Comparison of ENCODE assay signal across 8 cellular contexts in the genomic region with DNA sequence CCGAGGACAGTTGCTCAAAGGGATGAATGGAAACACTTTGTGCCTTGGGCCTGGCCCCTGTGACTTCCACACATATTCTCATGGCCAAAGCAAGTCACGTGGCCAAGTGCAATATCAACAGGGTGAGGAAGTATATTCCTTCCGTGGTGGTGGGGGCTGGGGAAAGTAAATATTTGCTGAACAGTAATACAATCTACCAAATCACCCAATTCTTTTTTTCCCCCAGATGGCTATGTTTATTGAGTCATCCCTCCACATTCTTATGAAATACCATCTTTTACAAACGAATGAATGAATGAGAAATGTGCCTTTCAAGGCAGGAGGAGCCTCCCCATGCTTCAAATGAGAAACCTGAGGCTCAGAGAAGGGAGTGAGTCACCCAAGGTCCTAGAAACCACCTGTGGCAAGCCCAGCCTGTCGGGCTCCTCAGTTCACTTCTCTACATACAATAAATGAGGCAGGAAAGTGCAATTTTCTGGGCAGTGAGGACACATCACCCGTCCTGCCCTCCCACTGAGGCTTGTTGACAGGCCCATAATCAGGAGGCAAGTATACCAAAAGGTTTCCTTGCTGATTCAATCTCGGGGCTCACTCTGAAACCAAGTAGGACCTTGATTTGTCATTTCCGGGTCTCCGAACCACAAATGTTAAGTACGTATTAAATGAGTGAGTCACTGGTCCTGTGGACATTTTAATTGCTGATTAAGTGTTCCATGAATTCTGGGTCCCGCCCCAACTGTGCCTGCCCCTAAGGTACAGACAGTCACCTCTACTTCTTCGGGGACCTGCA. TPM values are rescaled to one million over a fixed set of nuclear protein-coding genes. Genes with fewer than 3 reads are reported as not detected.
DNase-seq lines count a peak whose midpoint lies in the region; ATAC-seq and TF ChIP-seq lines count a peak whose summit lies in the region.

No MANE protein-coding gene starts in this region.

- no peaks in the 10 kb centered on the region for H3K36me3 ChIP-seq in GM23338 (ENCODE audit: insufficient read depth)

- no peaks in the 10 kb centered on the region for H3K79me2 ChIP-seq in GM23338 (replicated peaks; ENCODE audit: insufficient read depth)

- DNase-seq in GM23338 (ENCODE audit: low spot score) (peak; percentile 29), NCI-H510A treated with DMSO at 0.1 percent for 48 hours (lab: John Stamatoyannopoulos, UW) (peak; percentile 78), naive B cell (no peak), NAMALWA (ENCODE audit: low spot score) (no peak)
- DNase-seq in activated CD4-positive, alpha-beta T cell treated with anti-CD3 and anti-CD28 coated beads, Interleukin-2, amount 50 U/mL, for 4 hours = peak; percentile 68 to 70
- peak; percentile 58 to 64 (median 58) for DNase-seq in effector memory CD8-positive, alpha-beta T cell
- DNase-seq in stimulated activated naive B cell treated with anti-CD40 and anti-IgM and Interleukin-4, amounts not matched to agents 10 μg/mL and 1 μg/mL and 100 μg/mL, for 72 hours = no peak

- peak overlapping the region; percentile 63; the same call in 1 of the 2 replicates for H2AFZ ChIP-seq in GM23338

- H3K4me2 ChIP-seq in GM23338 = peak overlapping the region; percentile 20; the same call in 1 of the 2 replicates

- 0 out of 2 replicates have a peak, but pooled peaks cover 6% of the 10 kb centered on the region for H3K9me2 ChIP-seq in GM23338 (ENCODE audit: insufficient read depth)

- peaks cover 12% of the 10 kb centered on the region for H3K4me1 Mint-ChIP-seq in GM23338
- peaks cover 10 to 21% of the 10 kb centered on the region in 2 donors for H3K4me1 Mint-ChIP-seq in effector memory CD8-positive, alpha-beta T cell (ENCODE audit: low read depth in 2 of 2)
- peaks cover 20 to 27% (median 20%) of the 10 kb centered on the region in 3 donors for H3K4me1 Mint-ChIP-seq in naive B cell
- peaks cover 25 to 43% of the 10 kb centered on the region in 2 donors for H3K4me1 Mint-ChIP-seq in stimulated activated naive B cell treated with anti-CD40 and anti-IgM and Interleukin-4, amounts not matched to agents 10 μg/mL and 1 μg/mL and 100 μg/mL, for 72 hours

- H4K20me1 ChIP-seq in GM23338 (replicated peaks; ENCODE audit: insufficient read depth) = no peaks in the 10 kb centered on the region

- 0 out of 2 replicates have a peak, but pooled peaks cover 5% of the 10 kb centered on the region for H3K4me1 ChIP-seq in GM23338 (ENCODE audit: insufficient read depth)

- ATAC-seq in GM23338 = no peak
- ATAC-seq in effector memory CD8-positive, alpha-beta T cell (replicated peaks) = peak; percentile 94
- peak; percentile 68 to 72 for ATAC-seq in naive B cell (ENCODE audit: low read depth in 2 of 2)
- peak; percentile 80 to 89 for ATAC-seq in stimulated activated naive B cell treated with anti-CD40 and anti-IgM and Interleukin-4, amounts not matched to agents 10 μg/mL and 1 μg/mL and 100 μg/mL, for 72 hours (replicated peaks)
- no peak for ATAC-seq in GM21529 (IDR thresholded peaks at IDR 0.05; ENCODE audit: unreplicated experiment)

- peaks cover 8% of the 10 kb centered on the region for H3K36me3 Mint-ChIP-seq in GM23338 (ENCODE audit: low read depth)
- peaks cover 4% of the 10 kb centered on the region for H3K36me3 Mint-ChIP-seq in effector memory CD8-positive, alpha-beta T cell (ENCODE audit: insufficient read depth)
- H3K36me3 Mint-ChIP-seq in naive B cell = no peaks in the 10 kb centered on the region
- H3K36me3 Mint-ChIP-seq in stimulated activated naive B cell treated with anti-CD40 and anti-IgM and Interleukin-4, amounts not matched to agents 10 μg/mL and 1 μg/mL and 100 μg/mL, for 72 hours = no peaks in the 10 kb centered on the region

- H3K4me3 Mint-ChIP-seq in GM23338 (no peak overlapping the region), naive B cell (peak overlapping the region in 2 of 8 donors; percentile 16 to 62)
- H3K4me3 Mint-ChIP-seq in effector memory CD8-positive, alpha-beta T cell = peak overlapping the region; percentile 73 to 77
- H3K4me3 Mint-ChIP-seq in stimulated activated naive B cell treated with anti-CD40 and anti-IgM and Interleukin-4, amounts not matched to agents 10 μg/mL and 1 μg/mL and 100 μg/mL, for 72 hours = peak overlapping the region; percentile 27 to 59

- no peak overlapping the region for H3K27ac ChIP-seq in GM23338 (ENCODE audit: low read depth)

- H3K4me3 ChIP-seq in GM23338 = no peak overlapping the region

- no peak for TF ChIP-seq CTCF in GM23338 (conservative IDR thresholded peaks at IDR 0.05; ENCODE audit: low read depth in 2 of 2)

- H3F3A ChIP-seq in GM23338 (replicated peaks; ENCODE audit: low read depth) = no peaks in the 10 kb centered on the region

- peaks cover 2% of the 10 kb centered on the region for H3K27me3 Mint-ChIP-seq in GM23338 (ENCODE audit: insufficient read depth, low read depth, poor library complexity)
- H3K27me3 Mint-ChIP-seq in effector memory CD8-positive, alpha-beta T cell = no peaks in the 10 kb centered on the region
- H3K27me3 Mint-ChIP-seq in naive B cell = no peaks in the 10 kb centered on the region
- no peaks in the 10 kb centered on the region for H3K27me3 Mint-ChIP-seq in stimulated activated naive B cell treated with anti-CD40 and anti-IgM and Interleukin-4, amounts not matched to agents 10 μg/mL and 1 μg/mL and 100 μg/mL, for 72 hours

- H3K27ac Mint-ChIP-seq in GM23338 (no peak overlapping the region), naive B cell (peak overlapping the region in 3 of 6 donors; percentile 21 to 42 (median 34))
- H3K27ac Mint-ChIP-seq in effector memory CD8-positive, alpha-beta T cell = peak overlapping the region; percentile 94 to 97
- peak overlapping the region; percentile 93 for H3K27ac Mint-ChIP-seq in stimulated activated naive B cell treated with anti-CD40 and anti-IgM and Interleukin-4, amounts not matched to agents 10 μg/mL and 1 μg/mL and 100 μg/mL, for 72 hours

- peaks cover 28% of the 10 kb centered on the region for H3K9me3 Mint-ChIP-seq in GM23338
- no peaks in the 10 kb centered on the region for H3K9me3 Mint-ChIP-seq in effector memory CD8-positive, alpha-beta T cell
- H3K9me3 Mint-ChIP-seq in naive B cell = peaks cover 0 to 2% (median 0%) of the 10 kb centered on the region in 7 donors
- peaks cover 0 to 1% of the 10 kb centered on the region in 2 donors for H3K9me3 Mint-ChIP-seq in stimulated activated naive B cell treated with anti-CD40 and anti-IgM and Interleukin-4, amounts not matched to agents 10 μg/mL and 1 μg/mL and 100 μg/mL, for 72 hours

- no peaks in the 10 kb centered on the region for H3K27me3 ChIP-seq in GM23338 (ENCODE audit: insufficient read depth)

TF ChIP-seq in GM23338, 12 proteins besides CTCF, POLR2A, EP300 and RAD21 (continues in another document):
- TF ChIP-seq CREB1 (CRISPR knock-in tag; IDR thresholded peaks at IDR 0.05; ENCODE audit: low read depth) (no peak), JUNB (IDR thresholded peaks at IDR 0.05; ENCODE audit: unreplicated experiment) (no peak), EZH2phosphoT487 (IDR thresholded peaks at IDR 0.05; ENCODE audit: unreplicated experiment) (no peak)

RNA-seq across cellular contexts. Expression of a gene that starts 25.3 kb away (rescaled TPM):
- total RNA-seq in GM23338 (2014; rRNA removed; shearing (Covaris generic)) = 57.4 and 62.4 TPM in 2 replicates
- polyA plus RNA-seq in GM23338 (2016; fragmentation: Nextera tagmentation; extraction: Ambion mirVana) (101 and 102 TPM in 2 replicates), naive B cell (ENCODE audit: low read depth in 6 of 6) (10 to 100 TPM in 5 of 6 donors, 1 to 10 TPM in 1; 6.1 to 17.2 (median 13.6) TPM)

Comparison
In these comparisons a context has a peak if more than half of its experiments do, and no peak if none do; other contexts are left out.
1. ATAC-seq: peak in effector memory CD8-positive, alpha-beta T cell (single experiment), naive B cell (2 of 2) and stimulated activated naive B cell treated with anti-CD40 and anti-IgM and Interleukin-4, amounts not matched to agents 10 μg/mL and 1 μg/mL and 100 μg/mL, for 72 hours (2 of 2); none in GM23338 (single experiment) and GM21529 (single experiment).
2. DNase-seq: peak in GM23338 (single experiment), NCI-H510A treated with DMSO at 0.1 percent for 48 hours (single experiment), activated CD4-positive, alpha-beta T cell treated with anti-CD3 and anti-CD28 coated beads, Interleukin-2, amount 50 U/mL, for 4 hours (2 of 2) and effector memory CD8-positive, alpha-beta T cell (3 of 3); none in naive B cell (single experiment), stimulated activated naive B cell treated with anti-CD40 and anti-IgM and Interleukin-4, amounts not matched to agents 10 μg/mL and 1 μg/mL and 100 μg/mL, for 72 hours (single experiment) and NAMALWA (single experiment).